8 cellular contexts compared by ENCODE assay signal in genomic region chr4:144645621-144646522, GRCh38. TPM values are rescaled to one million over a fixed set of nuclear protein-coding genes. Genes with fewer than 3 reads are reported as not detected.
DNase-seq lines count a peak whose midpoint lies in the region; ATAC-seq and TF ChIP-seq lines count a peak whose summit lies in the region.

Gene HHIP (plus strand): TSS chr4:144646156. CDS start chr4:144646676, 520 bp downstream.

- H3K4me3 ChIP-seq in fibroblast of villous mesenchyme (ENCODE audit: low read depth, low read length), result peak within 1 kb of the TSS; percentile 60
- no peak within 1 kb of the TSS for H3K4me3 ChIP-seq in naive thymus-derived CD4-positive, alpha-beta T cell (ENCODE audit: low read length)
- peak within 1 kb of the TSS; percentile 47 to 60 for H3K4me3 ChIP-seq in aorta (ENCODE audit: low read length in 2 of 2)

- peaks cover 23% of the 10 kb centered on the region for H3K4me1 Mint-ChIP-seq in activated T-helper 1 cell treated with anti-CD3 and anti-CD28 coated beads, Interleukin-12 subunit alpha, Interleukin-12 subunit beta, Interleukin-2, Interleukin-4 antibody, amounts not matched to agents 30 ng/mL and 10 ng/mL and 1 ng/mL, durations not matched to agents 14 hours and 24 hours and 36 hours (ENCODE audit: low read depth)
- H3K4me1 Mint-ChIP-seq in naive thymus-derived CD4-positive, alpha-beta T cell, result peaks cover 10 to 27% (median 23%) of the 10 kb centered on the region in 7 donors

- peak; percentile 70 for ATAC-seq in naive thymus-derived CD4-positive, alpha-beta T cell
- ATAC-seq in aorta (ENCODE audit: low FRiP score) (peak; percentile 84), GM18867 (IDR thresholded peaks at IDR 0.05; ENCODE audit: unreplicated experiment) (no peak)

- H3K9me3 ChIP-seq in naive thymus-derived CD4-positive, alpha-beta T cell (ENCODE audit: control insufficient read depth in 2 of 3, low read length in 3 of 3), result no peaks in the 10 kb centered on the region
- H3K9me3 ChIP-seq in aorta (ENCODE audit: control insufficient read depth, low read length), result no peaks in the 10 kb centered on the region

- H3K27ac Mint-ChIP-seq in activated T-helper 1 cell treated with anti-CD3 and anti-CD28 coated beads, Interleukin-12 subunit alpha, Interleukin-12 subunit beta, Interleukin-2, Interleukin-4 antibody, amounts not matched to agents 30 ng/mL and 10 ng/mL and 1 ng/mL, durations not matched to agents 14 hours and 24 hours and 36 hours, result no peak within 1 kb of the TSS
- no peak within 1 kb of the TSS for H3K27ac Mint-ChIP-seq in naive thymus-derived CD4-positive, alpha-beta T cell

- peak within 1 kb of the TSS; percentile 88 for H3K4me3 Mint-ChIP-seq in activated T-helper 1 cell treated with anti-CD3 and anti-CD28 coated beads, Interleukin-12 subunit alpha, Interleukin-12 subunit beta, Interleukin-2, Interleukin-4 antibody, amounts not matched to agents 30 ng/mL and 10 ng/mL and 1 ng/mL, durations not matched to agents 14 hours and 24 hours and 36 hours
- peak within 1 kb of the TSS; percentile 78 to 91 (median 86) for H3K4me3 Mint-ChIP-seq in naive thymus-derived CD4-positive, alpha-beta T cell

- H3K27me3 Mint-ChIP-seq in activated T-helper 1 cell treated with anti-CD3 and anti-CD28 coated beads, Interleukin-12 subunit alpha, Interleukin-12 subunit beta, Interleukin-2, Interleukin-4 antibody, amounts not matched to agents 30 ng/mL and 10 ng/mL and 1 ng/mL, durations not matched to agents 14 hours and 24 hours and 36 hours (ENCODE audit: insufficient read depth), result peaks cover 47% of the 10 kb centered on the region
- H3K27me3 Mint-ChIP-seq in naive thymus-derived CD4-positive, alpha-beta T cell, result peaks cover 52 to 64% (median 61%) of the 10 kb centered on the region in 5 donors

- POLR2A ChIA-PET in naive thymus-derived CD4-positive, alpha-beta T cell (lab: Charles Lee), result no interaction called here

- no peak for TF ChIP-seq CTCF in GM13977 (IDR thresholded peaks at IDR 0.05; ENCODE audit: extremely low read depth, insufficient read depth, missing control alignments)
- no peak for TF ChIP-seq CTCF in fibroblast of villous mesenchyme (IDR thresholded peaks at IDR 0.05; ENCODE audit: insufficient read depth, low read depth, low read length)

- CTCF ChIA-PET in naive thymus-derived CD4-positive, alpha-beta T cell (lab: Charles Lee), result no interaction called here

- no peaks in the 10 kb centered on the region for H3K4me1 ChIP-seq in naive thymus-derived CD4-positive, alpha-beta T cell (ENCODE audit: control insufficient read depth in 2 of 2, insufficient read depth in 2 of 2, low read length in 2 of 2)
- no peaks in the 10 kb centered on the region for H3K4me1 ChIP-seq in aorta (ENCODE audit: control insufficient read depth in 1 of 2, insufficient read depth in 2 of 2, low read length in 2 of 2)

- no peaks in the 10 kb centered on the region for H3K9me3 Mint-ChIP-seq in activated T-helper 1 cell treated with anti-CD3 and anti-CD28 coated beads, Interleukin-12 subunit alpha, Interleukin-12 subunit beta, Interleukin-2, Interleukin-4 antibody, amounts not matched to agents 30 ng/mL and 10 ng/mL and 1 ng/mL, durations not matched to agents 14 hours and 24 hours and 36 hours
- peaks cover 0 to 3% (median 0%) of the 10 kb centered on the region in 11 donors for H3K9me3 Mint-ChIP-seq in naive thymus-derived CD4-positive, alpha-beta T cell

- whole genome bisulfite sequencing in aorta, 2 donors, result 0 to 1% methylated on average over 51 to 81 of the region's 81 CpGs

- peaks cover 0 to 11% of the 10 kb centered on the region in 2 donors for H3K27me3 ChIP-seq in naive thymus-derived CD4-positive, alpha-beta T cell (ENCODE audit: control insufficient read depth in 2 of 2, insufficient read depth in 2 of 2, low read length in 2 of 2)
- H3K27me3 ChIP-seq in aorta (ENCODE audit: control insufficient read depth in 1 of 2, insufficient read depth in 2 of 2, low read length in 1 of 2), result no peaks in the 10 kb centered on the region

- no peak within 1 kb of the TSS for H3K27ac ChIP-seq in naive thymus-derived CD4-positive, alpha-beta T cell (ENCODE audit: low read depth, low read length)
- no peak within 1 kb of the TSS for H3K27ac ChIP-seq in aorta (ENCODE audit: low read depth in 1 of 2, low read length in 2 of 2)

- no peaks in the 10 kb centered on the region for H3K36me3 Mint-ChIP-seq in activated T-helper 1 cell treated with anti-CD3 and anti-CD28 coated beads, Interleukin-12 subunit alpha, Interleukin-12 subunit beta, Interleukin-2, Interleukin-4 antibody, amounts not matched to agents 30 ng/mL and 10 ng/mL and 1 ng/mL, durations not matched to agents 14 hours and 24 hours and 36 hours (ENCODE audit: low read depth)
- H3K36me3 Mint-ChIP-seq in naive thymus-derived CD4-positive, alpha-beta T cell, result no peaks in the 10 kb centered on the region

- intact Hi-C loops in activated T-helper 1 cell treated with anti-CD3 and anti-CD28 coated beads, Interleukin-12 subunit alpha, Interleukin-12 subunit beta, Interleukin-2, Interleukin-4 antibody, amounts not matched to agents 30 ng/mL and 10 ng/mL and 1 ng/mL, durations not matched to agents 14 hours and 24 hours and 36 hours (cut with micrococcal nuclease), result loop anchor here (1.0 to 10.0 kb wide), 2 partner anchors 419 to 472 kb away; no protein-coding TSS in a partner anchor
- intact Hi-C loops in naive thymus-derived CD4-positive, alpha-beta T cell (cut with micrococcal nuclease), result loop anchor here in 1 of 2 donors (10.0 kb wide), 1 partner anchor 419 kb away; no protein-coding TSS in a partner anchor
- intact Hi-C loops in aorta (cut with DNase I), result no loop called here

- in situ Hi-C loops in GM13977 (cut with MboI; ENCODE audit: low pct_unique_long_range_greater_than_20kb, low sequenced_read_pairs, unreplicated experiment), result no loop called here

- no peaks in the 10 kb centered on the region for H3K36me3 ChIP-seq in naive thymus-derived CD4-positive, alpha-beta T cell (ENCODE audit: control insufficient read depth in 2 of 3, insufficient read depth in 3 of 3, low read length in 3 of 3)
- no peaks in the 10 kb centered on the region for H3K36me3 ChIP-seq in aorta (ENCODE audit: control insufficient read depth in 1 of 2, insufficient read depth in 2 of 2, low read length in 1 of 2)

- DNase-seq in AG08396 (ENCODE audit: low spot score) (peak; percentile 57), GM13977 (ENCODE audit: low spot score) (peak; percentile 55), LHCN-M2 (ENCODE audit: low read depth) (peak; percentile 57), fibroblast of villous mesenchyme (ENCODE audit: low read depth) (peak; percentile 45), aorta (peak; percentile 55 to 82)
- no peak for DNase-seq in activated T-helper 1 cell treated with anti-CD3 and anti-CD28 coated beads, Interleukin-12 subunit alpha, Interleukin-12 subunit beta, Interleukin-2, Interleukin-4 antibody, amounts not matched to agents 30 ng/mL and 10 ng/mL and 1 ng/mL, durations not matched to agents 14 hours and 24 hours and 36 hours (ENCODE audit: low spot score)
- DNase-seq in naive thymus-derived CD4-positive, alpha-beta T cell, result peak in 7 of 9 donors; percentile 2 to 47 (median 32)

RNA-seq across cellular contexts. Expression of gene HHIP, which starts in this region (rescaled TPM):
- 1.7 and 3.7 TPM in 2 replicates for total RNA-seq in LHCN-M2 (2014; rRNA removed)
- 4.1 TPM for polyA plus RNA-seq in LHCN-M2 (2012)
- not detected in 2 replicates for total RNA-seq in activated T-helper 1 cell treated with anti-CD3 and anti-CD28 coated beads, Interleukin-12 subunit alpha, Interleukin-12 subunit beta, Interleukin-2, Interleukin-4 antibody, amounts not matched to agents 30 ng/mL and 10 ng/mL and 1 ng/mL, durations not matched to agents 14 hours and 24 hours and 36 hours
- total RNA-seq in fibroblast of villous mesenchyme, result 0.64 and 1.7 TPM in 2 replicates
- under 1 TPM in 1 of 5 experiments, not detected in 4; 0.19 TPM for total RNA-seq in naive thymus-derived CD4-positive, alpha-beta T cell
- polyA plus RNA-seq in naive thymus-derived CD4-positive, alpha-beta T cell, result not detected
- total RNA-seq in aorta, result 1 to 10 TPM in 1 of 2 donors, under 1 TPM in 1; 0.03 to 1.6 TPM
- under 1 TPM in 1 of 2 donors, not detected in 1; 0.03 TPM for polyA plus RNA-seq in aorta

Comparison
In these comparisons a context has a peak if more than half of its experiments do, and no peak if none do; other contexts are left out.
1. Peak in DNase-seq and ATAC-seq in naive thymus-derived CD4-positive, alpha-beta T cell; RNA of the gene not detected or under 1 TPM.